Comparison of ENCODE assay signal across 1 cellular context in the genomic region with DNA sequence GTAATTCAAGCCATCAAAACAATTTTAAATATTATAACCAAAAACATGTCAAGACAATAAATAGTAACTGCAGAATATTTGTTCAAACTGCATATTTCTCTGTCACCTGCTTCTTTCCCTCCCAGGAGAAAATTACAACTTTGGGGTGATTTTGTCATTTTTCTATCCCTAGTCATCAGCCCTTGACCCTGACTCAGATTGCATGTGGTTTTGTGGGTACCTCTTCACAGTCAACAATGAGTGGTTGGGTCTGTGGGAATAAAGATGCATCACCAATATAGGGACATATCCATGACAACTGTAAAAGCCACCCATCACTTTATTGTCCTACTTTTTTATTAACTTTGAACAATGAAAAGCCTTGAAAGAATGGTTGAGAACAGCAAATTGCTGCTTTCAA.
TF ChIP-seq lines count a peak whose summit lies in the region.

No MANE protein-coding gene starts in this region.

TF ChIP-seq in IMR-90, 13 proteins besides CTCF, POLR2A, EP300 and RAD21:
- TF ChIP-seq RFX5 (IDR thresholded peaks at IDR 0.05; ENCODE audit: low read depth, low read length) (no peak), MXI1 (IDR thresholded peaks at IDR 0.05; ENCODE audit: borderline replicate concordance, low read depth, low read length) (no peak), RCOR1 (IDR thresholded peaks at IDR 0.05; ENCODE audit: insufficient replicate concordance, low read length) (no peak), CHD1 (IDR thresholded peaks at IDR 0.05; ENCODE audit: low read depth, low read length) (no peak), MAZ (IDR thresholded peaks at IDR 0.05; ENCODE audit: borderline replicate concordance, low read depth, low read length) (no peak)
